25 cellular contexts compared by ENCODE assay signal in genomic region chr3:4680227-4680691, GRCh38.
DNase-seq lines count a peak whose midpoint lies in the region; ATAC-seq and TF ChIP-seq lines count a peak whose summit lies in the region.
"Had no signal": no experiment of that assay in that cellular context is flagged by ENCODE, and none has a peak within 500 bp of the region (broad histone marks: within the 10 kb centered on the region; RNA-seq: fewer than 3 reads in every experiment).

No MANE protein-coding gene starts in this region.

- H3K27me3 ChIP-seq in sigmoid colon, result no peaks in the 10 kb centered on the region
- H3K27me3 ChIP-seq: SJCRH30, spleen had no signal

- DNase-seq in RPMI7951 (ENCODE audit: low read depth), result peak; percentile 10
- DNase-seq in fibroblast of the conjunctiva (ENCODE audit: low read depth), result peak; percentile 14
- DNase-seq in sigmoid colon, result no peak
- DNase-seq in cerebellar cortex (ENCODE audit: low spot score), result no peak
- no peak for DNase-seq in cerebellar nuclear complex (lab: John Stamatoyannopoulos, UW)
- DNase-seq: activated CD4-positive, alpha-beta T cell treated with anti-CD3 and anti-CD28 coated beads for 1 hour; activated naive CD4-positive, alpha-beta T cell treated with Interleukin-2 at 50 U/mL for 16 hours; activated T-cell treated with anti-CD3 and anti-CD28 coated beads, Interleukin-2, amount 50 U/mL, for 1 hour; CD4-positive, alpha-beta T cell; DMS153; MV-4-11; naive thymus-derived CD4-positive, alpha-beta T cell; NCI-H1694; NCI-H2171 treated with DMSO at 0.1 percent for 48 hours; NCI-H526; occipital lobe; spleen; stimulated activated CD4-positive, alpha-beta T cell treated with anti-CD3 and anti-CD28 coated beads, Interleukin-4, amount 100 ng/mL, for 1 hour; stimulated activated naive CD4-positive, alpha-beta T cell; T-helper 1 cell had no signal

- H3K4me1 ChIP-seq in HEK293 (ENCODE audit: control insufficient read depth, insufficient read depth, low read length) (peaks cover 4% of the 10 kb centered on the region), sigmoid colon (peaks cover 0 to 18% (median 12%) of the 10 kb centered on the region in 4 donors)
- H3K4me1 ChIP-seq: SJCRH30, spleen had no signal

- intact Hi-C loops in sigmoid colon (cut with DNase I), result no loop called here

- TF ChIP-seq POLR2A in sigmoid colon (IDR thresholded peaks at IDR 0.05), result no peak

- no peak for TF ChIP-seq CTCF in HEK293 (tag by site-specific recombination; IDR thresholded peaks at IDR 0.05)
- no peak for TF ChIP-seq CTCF in sigmoid colon (IDR thresholded peaks at IDR 0.05)

- H3K36me3 ChIP-seq in HEK293 (ENCODE audit: control insufficient read depth in 2 of 2, insufficient read depth in 1 of 2, low read length in 2 of 2), result peaks cover 0 to 39% of the 10 kb centered on the region in 2 experiments; a peak in 1 of 3 replicates
- H3K36me3 ChIP-seq in sigmoid colon, result peaks cover 0 to 59% (median 27%) of the 10 kb centered on the region in 4 donors
- H3K36me3 ChIP-seq: SJCRH30 had no signal

- no peak for ATAC-seq in GM21367 (IDR thresholded peaks at IDR 0.05; ENCODE audit: unreplicated experiment)
- ATAC-seq: naive thymus-derived CD4-positive, alpha-beta T cell had no signal

- POLR2A ChIA-PET in HEK293 (lab: Yijun Ruan, JAX), result no interaction called here

- 89 to 91% methylated on average over 3 of the region's 3 CpGs for WGBS in sigmoid colon, 2 donors

- no peak overlapping the region for H3K27ac ChIP-seq in HEK293 (ENCODE audit: extremely low read depth, low read depth, low read length)
- peak overlapping the region in 3 of 4 donors; percentile 39 to 51 (median 49) for H3K27ac ChIP-seq in sigmoid colon
- H3K27ac ChIP-seq: KMS-11, SJCRH30, spleen, thoracic aorta had no signal

- H3K9me3 ChIP-seq in HEK293 (ENCODE audit: control insufficient read depth, insufficient read depth, low read depth, low read length), result no peaks in the 10 kb centered on the region
- H3K9me3 ChIP-seq in sigmoid colon, result no peaks in the 10 kb centered on the region
- H3K9me3 ChIP-seq: SJCRH30, spleen, thoracic aorta had no signal

- no peak overlapping the region for H3K4me3 ChIP-seq in HEK293 (ENCODE audit: low read depth, low read length)
- no peak overlapping the region for H3K4me3 ChIP-seq in sigmoid colon
- H3K4me3 ChIP-seq: SJCRH30, spleen, thoracic aorta had no signal

- CTCF ChIA-PET in HEK293 (lab: Yijun Ruan, JAX), result interaction anchor here (1.1 to 1.4 kb wide), 2 partner anchors 10 to 32 kb away, joined by 3 to 8 read pairs; no protein-coding TSS in a partner anchor

- TF ChIP-seq EP300 in sigmoid colon (IDR thresholded peaks at IDR 0.05), result no peak

TF ChIP-seq in HEK293, 187 proteins besides CTCF, POLR2A, EP300 and RAD21 (continues in another document):
- TF ChIP-seq ZBTB6 (tag by site-specific recombination; IDR thresholded peaks at IDR 0.05) (peak; percentile 79), TSHZ1 (tag by site-specific recombination; IDR thresholded peaks at IDR 0.05; ENCODE audit: borderline replicate concordance) (0 out of 2 replicates have a peak, but pooled peaks have one; percentile 29), MZF1 (tag by site-specific recombination; IDR thresholded peaks at IDR 0.05; ENCODE audit: borderline replicate concordance) (peak; percentile 21; the same call in 1 of the 2 replicates), PRDM4 (tag by site-specific recombination; IDR thresholded peaks at IDR 0.05) (peak; percentile 91), TCF7L2 (IDR thresholded peaks at IDR 0.05; ENCODE audit: borderline replicate concordance, low read depth, low read length) (no peak), ZBTB10 (tag by site-specific recombination; IDR thresholded peaks at IDR 0.05) (no peak), INSM2 (tag by site-specific recombination; IDR thresholded peaks at IDR 0.05) (peak; percentile 39; the same call in 1 of the 2 replicates), GLIS1 (tag by site-specific recombination; IDR thresholded peaks at IDR 0.05) (peak; percentile 52; the same call in 1 of the 2 replicates), ZNF626 (tag by site-specific recombination; IDR thresholded peaks at IDR 0.05) (no peak), SCRT1 (tag by site-specific recombination; IDR thresholded peaks at IDR 0.05; ENCODE audit: borderline replicate concordance) (peak; percentile 67; the same call in 1 of the 2 replicates)

Comparison
In these comparisons a context has a peak if more than half of its experiments do, and no peak if none do; other contexts are left out.
1. DNase-seq: peak in RPMI7951 (single experiment) and fibroblast of the conjunctiva (single experiment); none in sigmoid colon (single experiment), cerebellar cortex (single experiment) and cerebellar nuclear complex (0 of 2).